11 cellular contexts compared by ENCODE assay signal in the genomic region with DNA sequence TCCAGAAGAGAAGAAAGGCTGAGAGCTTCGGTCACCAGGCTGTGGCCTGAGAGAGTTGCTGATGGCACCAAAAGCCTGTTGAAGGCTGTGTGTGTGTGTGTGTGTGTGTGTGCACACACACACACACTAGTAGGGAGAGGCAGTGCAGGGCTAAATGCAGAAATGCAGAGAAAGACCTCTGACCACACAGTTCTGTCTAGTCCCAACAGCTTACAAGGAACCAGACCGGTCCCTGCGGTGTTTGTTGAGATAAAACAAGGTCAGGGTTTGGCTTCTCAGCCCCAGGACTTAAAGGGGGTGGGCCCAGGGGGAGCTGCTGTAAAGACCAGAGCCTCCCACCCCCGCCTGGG.
A peak's percentile ranks its signal among the peaks of the same experiment; 100 is the strongest.
DNase-seq lines count a peak whose midpoint lies in the region; ATAC-seq, FAIRE-seq and TF ChIP-seq lines count a peak whose summit lies in the region.
"Had no signal": no experiment of that assay in that cellular context is flagged by ENCODE, and none has a peak within 500 bp of the region (broad histone marks: within the 10 kb centered on the region; RNA-seq: fewer than 3 reads in every experiment).

No MANE protein-coding gene starts in this region.

- WGBS in esophagus squamous epithelium, 2 donors: 23 to 54% methylated on average over 2 of the region's 4 CpGs

- peak; percentile 40 for DNase-seq in AG09309 (ENCODE audit: low read depth)
- peak; percentile 64 for DNase-seq in RCC 7860 (ENCODE audit: low spot score)
- no peak for DNase-seq in esophagus squamous epithelium (lab: John Stamatoyannopoulos, UW)
- no peak for DNase-seq in osteoblast (ENCODE audit: insufficient read length, low spot score, missing footprints)
- no peak for DNase-seq in cortex of kidney (lab: John Stamatoyannopoulos, UW)
- DNase-seq: activated gamma-delta T cell treated with Interleukin-2 at 50 U/mL for 16 hours; CD8-positive, alpha-beta memory T cell; RPMI8226 had no signal

- TF ChIP-seq CTCF in AG09309 (IDR thresholded peaks at IDR 0.05; ENCODE audit: control insufficient read depth, insufficient read depth, low read depth, low read length, missing control alignments): no peak
- TF ChIP-seq CTCF in esophagus squamous epithelium (IDR thresholded peaks at IDR 0.05): no peak
- no peak for TF ChIP-seq CTCF in osteoblast (IDR thresholded peaks at IDR 0.05; ENCODE audit: extremely low read depth, low read depth, low read length)

- H3K4me3 ChIP-seq in AG09309 (ENCODE audit: control insufficient read depth, low read depth, low read length) (no peak overlapping the region), esophagus squamous epithelium (peak overlapping the region in 1 of 4 donors; percentile 21), osteoblast (ENCODE audit: insufficient read depth, low read length) (peak overlapping the region; percentile 24)

- H3K4me2 ChIP-seq in osteoblast (ENCODE audit: insufficient read depth, low read length): peak overlapping the region; percentile 47

- no peaks in the 10 kb centered on the region for H4K20me1 ChIP-seq in osteoblast (ENCODE audit: insufficient read depth, low read length)

- peaks cover 39% of the 10 kb centered on the region for H3K79me2 ChIP-seq in osteoblast (ENCODE audit: insufficient read depth, low read length)

- no peak overlapping the region for H2AFZ ChIP-seq in osteoblast (ENCODE audit: low read length)

- intact Hi-C loops in esophagus squamous epithelium (cut with DNase I): no loop called here

- peak; percentile 5 for FAIRE-seq in RCC 7860 (lab: Jason Lieb, UNC)

- H3K36me3 ChIP-seq in esophagus squamous epithelium: peaks cover 0 to 52% (median 0%) of the 10 kb centered on the region in 3 donors
- H3K36me3 ChIP-seq in osteoblast (ENCODE audit: insufficient read depth, low read length): peaks cover 35% of the 10 kb centered on the region

- H3K27ac ChIP-seq in esophagus squamous epithelium: peak overlapping the region; percentile 87 to 97 (median 89)
- H3K27ac ChIP-seq in osteoblast (ENCODE audit: low read depth, low read length): peak overlapping the region; percentile 97

- H3K9me3 ChIP-seq in esophagus squamous epithelium (no peaks in the 10 kb centered on the region), osteoblast (ENCODE audit: low read depth, low read length) (no peaks in the 10 kb centered on the region)

- no peaks in the 10 kb centered on the region for H3K27me3 ChIP-seq in esophagus squamous epithelium
- H3K27me3 ChIP-seq in osteoblast (ENCODE audit: insufficient read depth, low read length): no peaks in the 10 kb centered on the region

- ATAC-seq in HG02981 (IDR thresholded peaks at IDR 0.05; ENCODE audit: unreplicated experiment) (no peak), GM18867 (IDR thresholded peaks at IDR 0.05; ENCODE audit: unreplicated experiment) (no peak), GM21825 (IDR thresholded peaks at IDR 0.05; ENCODE audit: unreplicated experiment) (no peak)

- H3K4me1 ChIP-seq in esophagus squamous epithelium (peaks cover 47 to 100% (median 80%) of the 10 kb centered on the region in 3 donors), osteoblast (ENCODE audit: insufficient read depth, low read length) (peaks cover 65% of the 10 kb centered on the region)

- no peak for TF ChIP-seq POLR2A in esophagus squamous epithelium (IDR thresholded peaks at IDR 0.05)

Comparison
In these comparisons a context has a peak if more than half of its experiments do, and no peak if none do; other contexts are left out.
1. DNase-seq: peak in AG09309 (single experiment) and RCC 7860 (single experiment); none in esophagus squamous epithelium (single experiment), osteoblast (single experiment) and cortex of kidney (single experiment).